Comparison of ENCODE assay signal across 23 cellular contexts in the genomic region with DNA sequence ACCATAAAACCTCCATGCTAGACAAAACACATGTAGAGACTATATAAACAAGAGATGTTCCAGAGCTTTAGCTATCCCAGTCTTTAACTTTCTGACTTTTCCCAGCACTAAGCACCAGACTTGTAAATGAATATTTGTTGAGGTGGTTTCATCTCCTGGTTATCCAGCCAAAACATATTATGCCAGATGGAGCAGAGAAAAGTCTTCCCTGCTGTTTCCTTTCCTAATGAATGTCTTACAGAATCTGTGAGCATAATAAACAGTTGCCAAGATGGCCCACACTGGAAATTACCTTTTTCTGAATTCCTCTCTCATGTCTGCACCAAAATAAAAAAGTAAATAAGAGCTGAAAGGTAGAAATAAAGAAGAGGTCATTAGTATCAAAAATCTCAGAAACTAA.
"Had no signal": no experiment of that assay in that cellular context is flagged by ENCODE, and none has a peak within 500 bp of the region (broad histone marks: within the 10 kb centered on the region; RNA-seq: fewer than 3 reads in every experiment).

No MANE protein-coding gene starts in this region.

- H3K9me3 ChIP-seq: left ventricle myocardium inferior, neutrophil, right atrium auricular region, right lobe of liver, uterus had no signal

- H3K36me3 ChIP-seq: left ventricle myocardium inferior, neutrophil, right atrium auricular region, right lobe of liver, tibial nerve, uterus had no signal

- H3K4me3 ChIP-seq: left ventricle myocardium inferior, lung, neural progenitor cell, right atrium auricular region, right lobe of liver, smooth muscle cell, tibial nerve, uterus had no signal

- H3K27ac ChIP-seq: left ventricle myocardium inferior, neural progenitor cell, neutrophil, parathyroid adenoma, right atrium auricular region, right lobe of liver, tibial nerve, uterus had no signal

- DNase-seq: left ventricle myocardium inferior; mesendoderm; naive B cell; natural killer cell; nephron progenitor cell; occipital lobe; right lobe of liver; stimulated activated CD4-positive, alpha-beta T cell treated with anti-CD3 and anti-CD28 coated beads, Interleukin-1b, Interleukin-23, amount 100 ng/mL, for 48 hours; stimulated activated CD4-positive, alpha-beta T cell treated with anti-CD3 and anti-CD28 coated beads, Interleukin-2, amount 100 ng/mL, for 48 hours; stimulated activated CD4-positive, alpha-beta T cell treated with anti-CD3 and anti-CD28 coated beads, Interleukin-4, amount 100 ng/mL, for 4 hours; stimulated activated CD8-positive, alpha-beta memory T cell treated with anti-CD3 and anti-CD28 coated beads, Interleukin-4, amount 100 ng/mL, for 48 hours; stimulated activated naive CD4-positive, alpha-beta T cell treated with Interleukin-2 at 50 U/mL for 16 hours; stimulated activated naive CD8-positive, alpha-beta T cell treated with anti-CD3 and anti-CD28 coated beads, Interleukin-15, amount 100 ng/mL, for 72 hours; substantia nigra; uterus had no signal

- H3K9ac ChIP-seq: neural progenitor cell, parathyroid adenoma had no signal

- FAIRE-seq: islet of Langerhans had no signal

- H3K4me1 ChIP-seq: left ventricle myocardium inferior, neural progenitor cell, parathyroid adenoma, right atrium auricular region, right lobe of liver, tibial nerve, uterus had no signal
